In genomic region chr13:50122465-50122864, GRCh38 we compare ENCODE assay signal across 11 cellular contexts.
DNase-seq lines count a peak whose midpoint lies in the region; ATAC-seq, FAIRE-seq and TF ChIP-seq lines count a peak whose summit lies in the region.
"Had no signal": no experiment of that assay in that cellular context is flagged by ENCODE, and none has a peak within 500 bp of the region (broad histone marks: within the 10 kb centered on the region; RNA-seq: fewer than 3 reads in every experiment).

No MANE protein-coding gene starts in this region.

- in situ Hi-C loops in HepG2 (cut with HindIII; ENCODE audit: extremely low pct_ligation_motif_present, low pct_unique_long_range_greater_than_20kb): no loop called here

- H3K36me3 ChIP-seq in HepG2 (replicated peaks in 1 of 2; ENCODE audit: control insufficient read depth in 1 of 2, insufficient read depth in 2 of 2, low read length in 2 of 2) (peaks cover 0 to 7% of the 10 kb centered on the region in 2 experiments; a peak in 2 of 5 replicates), right lobe of liver (no peaks in the 10 kb centered on the region), SJCRH30 (0 out of 2 replicates have a peak, but pooled peaks cover 3% of the 10 kb centered on the region)

- 91% methylated on average over 1 of the region's 1 CpG for WGBS in HepG2 (ENCODE audit: low lambda C conversion rate)
- WGBS in right lobe of liver (ENCODE audit: insufficient coverage, low coverage, low lambda C conversion rate, missing lambda C conversion rate): 100% methylated on average over 1 of the region's 1 CpG

- no peak overlapping the region for H3K27ac ChIP-seq in HepG2 (ENCODE audit: extremely low read length, insufficient read depth, low read length)
- H3K27ac ChIP-seq in right lobe of liver: peak overlapping the region in 1 of 3 donors; percentile 99
- no peak overlapping the region for H3K27ac ChIP-seq in SJCRH30

- ATAC-seq in HepG2 (no peak), right lobe of liver (no peak), memory B cell (ENCODE audit: low read depth) (no peak)

- TF ChIP-seq EP300 in HepG2 (IDR thresholded peaks at IDR 0.05; ENCODE audit: low read depth in 2 of 2, low read length in 2 of 2) (no peak), HepG2 (CRISPR knock-in tag; IDR thresholded peaks at IDR 0.05; ENCODE audit: borderline replicate concordance) (no peak)

- H3K27ac Mint-ChIP-seq in memory B cell: peak overlapping the region; percentile 97

- TF ChIP-seq CTCF in HepG2 (CRISPR knock-in tag; IDR thresholded peaks at IDR 0.05) (no peak), right lobe of liver (IDR thresholded peaks at IDR 0.05) (no peak)

- peak overlapping the region in 1 of 3 experiments; percentile 67; a peak in 1 of 6 replicates for H3K4me3 ChIP-seq in HepG2 (replicated peaks in 1 of 3; ENCODE audit: insufficient read depth in 1 of 3, low read depth in 2 of 3, low read length in 3 of 3)
- no peak overlapping the region for H3K4me3 ChIP-seq in right lobe of liver
- H3K4me3 ChIP-seq in SJCRH30: no peak overlapping the region

- H4K20me1 ChIP-seq in HepG2 (ENCODE audit: insufficient read depth, low read length): no peaks in the 10 kb centered on the region

- H3K4me1 ChIP-seq in HepG2 (ENCODE audit: insufficient read depth, low read length) (peaks cover 34% of the 10 kb centered on the region), right lobe of liver (peaks cover 0 to 30% (median 4%) of the 10 kb centered on the region in 4 donors), SJCRH30 (no peaks in the 10 kb centered on the region)

- H3K4me2 ChIP-seq in HepG2 (ENCODE audit: low read depth, low read length): peak overlapping the region; percentile 91

- H3K9me3 Mint-ChIP-seq in memory B cell: no peaks in the 10 kb centered on the region

- H3K27me3 ChIP-seq in HepG2 (ENCODE audit: control insufficient read depth in 1 of 2, insufficient read depth in 2 of 2, low read length in 2 of 2) (no peaks in the 10 kb centered on the region; a peak in 1 of 5 replicates), right lobe of liver (no peaks in the 10 kb centered on the region), SJCRH30 (no peaks in the 10 kb centered on the region)

- BruUV-seq in HepG2 (replicated peaks; lab: Mats Ljungman, UMichigan): no TSS peak

- H2AFZ ChIP-seq in HepG2 (ENCODE audit: low read length): no peak overlapping the region

- CTCF ChIA-PET in HepG2 (lab: Yijun Ruan, JAX; ENCODE audit: low intra/inter-chr PET ratio, low total read pairs): no interaction called here

- FAIRE-seq in HepG2 (lab: Jason Lieb, UNC): no peak

- H3K4me3 Mint-ChIP-seq in memory B cell: peak overlapping the region; percentile 92

- peaks cover 33% of the 10 kb centered on the region for H3K4me1 Mint-ChIP-seq in memory B cell

- no peaks in the 10 kb centered on the region for H3K27me3 Mint-ChIP-seq in memory B cell

- TF ChIP-seq POLR2A in HepG2 (IDR thresholded peaks at IDR 0.05; ENCODE audit: insufficient read depth in 1 of 2, low read depth in 2 of 2, low read length in 2 of 2) (no peak; a peak in 1 of 4 replicates), right lobe of liver (IDR thresholded peaks at IDR 0.05) (no peak)

- H3K9ac ChIP-seq in HepG2 (ENCODE audit: insufficient read depth, low read depth, low read length): peak overlapping the region; percentile 96; the same call in 1 of the 2 replicates

- no peaks in the 10 kb centered on the region for H3K9me3 ChIP-seq in HepG2 (ENCODE audit: low read length)
- no peaks in the 10 kb centered on the region for H3K9me3 ChIP-seq in right lobe of liver
- H3K9me3 ChIP-seq in SJCRH30 (replicated peaks): no peaks in the 10 kb centered on the region

- POLR2A ChIA-PET in HepG2 (lab: Yijun Ruan, JAX): interaction anchor here (5.7 kb wide), 1 partner anchor 41 kb away, joined by 74 read pairs; no protein-coding TSS in a partner anchor

- no peak for TF ChIP-seq RAD21 in HepG2 (CRISPR knock-in tag; IDR thresholded peaks at IDR 0.05)

- DNase-seq in HepG2 (ENCODE audit: low spot score) (no peak), right lobe of liver (no peak), SKM-1 (lab: John Stamatoyannopoulos, UW; ENCODE audit: unreplicated experiment) (peak; percentile 47), memory B cell (ENCODE audit: low spot score in 2 of 2) (no peak), NCI-H2171 (lab: John Stamatoyannopoulos, UW) (no peak), activated gamma-delta T cell treated with Interleukin-2 at 50 U/mL for 16 hours (no peak), NCI-H510A (lab: John Stamatoyannopoulos, UW) (no peak), SJCRH30 (no peak)
- DNase-seq: activated naive CD4-positive, alpha-beta T cell treated with anti-CD3 and anti-CD28 coated beads, Interleukin-2, amount 50 U/mL, for 16 hours; mammary epithelial cell; NCI-H1694 had no signal

- H3K36me3 Mint-ChIP-seq in memory B cell: peaks cover 7% of the 10 kb centered on the region

- intact Hi-C loops in HepG2 (cut with micrococcal nuclease; ENCODE audit: unreplicated experiment) (loop anchor here (10.0 kb wide), 1 partner anchor 62 kb away; no protein-coding TSS in a partner anchor), right lobe of liver (cut with DNase I) (no loop called here)

- peaks cover 39% of the 10 kb centered on the region for H3K79me2 ChIP-seq in HepG2 (ENCODE audit: insufficient read depth, low read length)

TF ChIP-seq in HepG2, 621 proteins besides CTCF, POLR2A, EP300 and RAD21:
- no peak for TF ChIP-seq ZNF639 (CRISPR knock-in tag; conservative IDR thresholded peaks at IDR 0.05)
